In genomic region chr12:126464157-126464556, GRCh38 we compare ENCODE assay signal across 22 cellular contexts.
DNase-seq lines count a peak whose midpoint lies in the region; ATAC-seq, FAIRE-seq and TF ChIP-seq lines count a peak whose summit lies in the region.
"Had no signal": no experiment of that assay in that cellular context is flagged by ENCODE, and none has a peak within 500 bp of the region (broad histone marks: within the 10 kb centered on the region; RNA-seq: fewer than 3 reads in every experiment).

No MANE protein-coding gene starts in this region.

- FAIRE-seq in HepG2 (lab: Jason Lieb, UNC): no peak
- FAIRE-seq: A549, GM12891, H54 had no signal

- in situ Hi-C loops in HepG2 (cut with HindIII; ENCODE audit: extremely low pct_ligation_motif_present, low pct_unique_long_range_greater_than_20kb): no loop called here

- no TSS peak for BruUV-seq in HepG2 (replicated peaks; lab: Mats Ljungman, UMichigan)

- H3K27ac ChIP-seq in HepG2 (ENCODE audit: extremely low read length, insufficient read depth, low read length): no peak overlapping the region
- no peak overlapping the region for H3K27ac ChIP-seq in right lobe of liver
- H3K27ac ChIP-seq: A549 had no signal

- no peaks in the 10 kb centered on the region for H3K79me2 ChIP-seq in HepG2 (ENCODE audit: insufficient read depth, low read length)

- TF ChIP-seq EP300 in HepG2 (IDR thresholded peaks at IDR 0.05; ENCODE audit: low read depth in 2 of 2, low read length in 2 of 2): no peak
- no peak for TF ChIP-seq EP300 in HepG2 (CRISPR knock-in tag; IDR thresholded peaks at IDR 0.05; ENCODE audit: borderline replicate concordance)

- no peak overlapping the region for H2AFZ ChIP-seq in HepG2 (ENCODE audit: low read length)

- CTCF ChIA-PET in HepG2 (lab: Yijun Ruan, JAX; ENCODE audit: low intra/inter-chr PET ratio, low total read pairs): no interaction called here

- no peak overlapping the region for H3K9ac ChIP-seq in HepG2 (ENCODE audit: insufficient read depth, low read depth, low read length)

- no peak overlapping the region for H3K4me2 ChIP-seq in HepG2 (ENCODE audit: low read depth, low read length)
- H3K4me2 ChIP-seq: A549 had no signal

- ATAC-seq in HepG2 (no peak), right lobe of liver (no peak), HG02981 (IDR thresholded peaks at IDR 0.05; ENCODE audit: unreplicated experiment) (no peak), GM18502 (IDR thresholded peaks at IDR 0.05; ENCODE audit: poor library complexity, unreplicated experiment) (no peak)
- ATAC-seq: A549 had no signal

- TF ChIP-seq POLR2A in HepG2 (IDR thresholded peaks at IDR 0.05; ENCODE audit: insufficient read depth in 1 of 2, low read depth in 2 of 2, low read length in 2 of 2) (no peak), right lobe of liver (IDR thresholded peaks at IDR 0.05) (no peak)

- H3K27me3 ChIP-seq in HepG2 (ENCODE audit: control insufficient read depth in 1 of 2, insufficient read depth in 2 of 2, low read length in 2 of 2): no peaks in the 10 kb centered on the region
- no peaks in the 10 kb centered on the region for H3K27me3 ChIP-seq in right lobe of liver

- DNase-seq in HepG2 (ENCODE audit: low spot score) (no peak), right lobe of liver (no peak), cardiac fibroblast (ENCODE audit: low read depth in 2 of 2) (peak; percentile 2 to 24), fibroblast of pulmonary artery (ENCODE audit: low read depth) (peak; percentile 20), AG08395 (ENCODE audit: low spot score) (no peak)
- DNase-seq: 8988T; ACHN; C1 segment of cervical spinal cord; Calu3; CD4-positive, alpha-beta memory T cell; COR-L47; DMS53; DMS79 treated with DMSO at 0.1 percent for 48 hours; GF-D8; GOT3; HFFc6 had no signal

- H4K20me1 ChIP-seq in HepG2 (ENCODE audit: insufficient read depth, low read length): no peaks in the 10 kb centered on the region

- H3K4me1 ChIP-seq in HepG2 (ENCODE audit: insufficient read depth, low read length): no peaks in the 10 kb centered on the region
- H3K4me1 ChIP-seq in right lobe of liver: no peaks in the 10 kb centered on the region
- H3K4me1 ChIP-seq: A549, HAP-1 had no signal

- H3K36me3 ChIP-seq in HepG2 (replicated peaks in 1 of 2; ENCODE audit: control insufficient read depth in 1 of 2, insufficient read depth in 2 of 2, low read length in 2 of 2): no peaks in the 10 kb centered on the region
- no peaks in the 10 kb centered on the region for H3K36me3 ChIP-seq in right lobe of liver
- H3K36me3 ChIP-seq: HAP-1 had no signal

- TF ChIP-seq CTCF in HepG2 (CRISPR knock-in tag; IDR thresholded peaks at IDR 0.05) (no peak), right lobe of liver (IDR thresholded peaks at IDR 0.05) (no peak), cardiac fibroblast (IDR thresholded peaks at IDR 0.05; ENCODE audit: low read depth, low read length) (no peak), fibroblast of pulmonary artery (IDR thresholded peaks at IDR 0.05; ENCODE audit: low read length, missing control alignments) (no peak)

- POLR2A ChIA-PET in HepG2 (lab: Yijun Ruan, JAX): no interaction called here

- H3K9me3 ChIP-seq in HepG2 (ENCODE audit: low read length): peaks cover 90% of the 10 kb centered on the region
- H3K9me3 ChIP-seq in right lobe of liver: no peaks in the 10 kb centered on the region
- H3K9me3 ChIP-seq: A549, HAP-1 had no signal

- H3K4me3 ChIP-seq in HepG2 (replicated peaks in 1 of 3; ENCODE audit: insufficient read depth in 1 of 3, low read depth in 2 of 3, low read length in 3 of 3) (no peak overlapping the region), right lobe of liver (no peak overlapping the region), cardiac fibroblast (replicated peaks in 1 of 2; ENCODE audit: low read depth in 2 of 2, low read length in 2 of 2) (no peak overlapping the region), fibroblast of pulmonary artery (replicated peaks; ENCODE audit: low read depth, low read length) (no peak overlapping the region)
- H3K4me3 ChIP-seq: A549, HAP-1 had no signal

- TF ChIP-seq RAD21 in HepG2 (CRISPR knock-in tag; IDR thresholded peaks at IDR 0.05): no peak

- intact Hi-C loops in HepG2 (cut with micrococcal nuclease; ENCODE audit: unreplicated experiment) (no loop called here), right lobe of liver (cut with DNase I) (no loop called here)

- WGBS in HepG2 (ENCODE audit: low lambda C conversion rate): 16% methylated on average over 5 of the region's 5 CpGs
- WGBS in right lobe of liver (ENCODE audit: insufficient coverage, low coverage, low lambda C conversion rate, missing lambda C conversion rate): 66% methylated on average over 5 of the region's 5 CpGs

TF ChIP-seq in HepG2, 621 proteins besides CTCF, POLR2A, EP300 and RAD21:
- TF ChIP-seq, protein P1, sequence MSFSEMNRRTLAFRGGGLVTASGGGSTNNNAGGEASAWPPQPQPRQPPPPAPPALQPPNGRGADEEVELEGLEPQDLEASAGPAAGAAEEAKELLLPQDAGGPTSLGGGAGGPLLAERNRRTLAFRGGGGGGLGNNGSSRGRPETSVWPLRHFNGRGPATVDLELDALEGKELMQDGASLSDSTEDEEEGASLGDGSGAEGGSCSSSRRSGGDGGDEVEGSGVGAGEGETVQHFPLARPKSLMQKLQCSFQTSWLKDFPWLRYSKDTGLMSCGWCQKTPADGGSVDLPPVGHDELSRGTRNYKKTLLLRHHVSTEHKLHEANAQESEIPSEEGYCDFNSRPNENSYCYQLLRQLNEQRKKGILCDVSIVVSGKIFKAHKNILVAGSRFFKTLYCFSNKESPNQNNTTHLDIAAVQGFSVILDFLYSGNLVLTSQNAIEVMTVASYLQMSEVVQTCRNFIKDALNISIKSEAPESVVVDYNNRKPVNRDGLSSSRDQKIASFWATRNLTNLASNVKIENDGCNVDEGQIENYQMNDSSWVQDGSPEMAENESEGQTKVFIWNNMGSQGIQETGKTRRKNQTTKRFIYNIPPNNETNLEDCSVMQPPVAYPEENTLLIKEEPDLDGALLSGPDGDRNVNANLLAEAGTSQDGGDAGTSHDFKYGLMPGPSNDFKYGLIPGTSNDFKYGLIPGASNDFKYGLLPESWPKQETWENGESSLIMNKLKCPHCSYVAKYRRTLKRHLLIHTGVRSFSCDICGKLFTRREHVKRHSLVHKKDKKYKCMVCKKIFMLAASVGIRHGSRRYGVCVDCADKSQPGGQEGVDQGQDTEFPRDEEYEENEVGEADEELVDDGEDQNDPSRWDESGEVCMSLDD (CRISPR knock-in tag; IDR thresholded peaks at IDR 0.05; ENCODE audit: borderline replicate concordance): no peak
- no peak for TF ChIP-seq BRF2 (CRISPR knock-in tag; IDR thresholded peaks at IDR 0.05)
- no peak for TF ChIP-seq NR2F1 (CRISPR knock-in tag; IDR thresholded peaks at IDR 0.05)
- peak; percentile 63 for TF ChIP-seq ATF7 (IDR thresholded peaks at IDR 0.05)
- TF ChIP-seq ATF7 (CRISPR knock-in tag; IDR thresholded peaks at IDR 0.05): no peak
- 0 out of 2 replicates have a peak, but pooled peaks have one; percentile 22 for TF ChIP-seq CEBPB (IDR thresholded peaks at IDR 0.05; ENCODE audit: borderline replicate concordance, low read depth, low read length)
- no peak for TF ChIP-seq KLF15 (CRISPR knock-in tag; IDR thresholded peaks at IDR 0.05; ENCODE audit: borderline replicate concordance)

Comparison
In these comparisons a context has a peak if more than half of its experiments do, and no peak if none do; other contexts are left out.
1. DNase-seq: peak in cardiac fibroblast (2 of 2) and fibroblast of pulmonary artery (single experiment); none in HepG2 (single experiment), right lobe of liver (0 of 3) and AG08395 (single experiment).